ENCODE assay signal across 2 cellular contexts in genomic region chr3:119700269-119700919, GRCh38.
TF ChIP-seq lines count a peak whose summit lies in the region.

No MANE protein-coding gene starts in this region.

TF ChIP-seq in A549, 52 proteins besides CTCF, POLR2A, EP300 and RAD21:
- TF ChIP-seq SMC3 (IDR thresholded peaks at IDR 0.05) = no peak
- TF ChIP-seq JUNB (IDR thresholded peaks at IDR 0.05) = no peak
- TF ChIP-seq, protein P1, sequence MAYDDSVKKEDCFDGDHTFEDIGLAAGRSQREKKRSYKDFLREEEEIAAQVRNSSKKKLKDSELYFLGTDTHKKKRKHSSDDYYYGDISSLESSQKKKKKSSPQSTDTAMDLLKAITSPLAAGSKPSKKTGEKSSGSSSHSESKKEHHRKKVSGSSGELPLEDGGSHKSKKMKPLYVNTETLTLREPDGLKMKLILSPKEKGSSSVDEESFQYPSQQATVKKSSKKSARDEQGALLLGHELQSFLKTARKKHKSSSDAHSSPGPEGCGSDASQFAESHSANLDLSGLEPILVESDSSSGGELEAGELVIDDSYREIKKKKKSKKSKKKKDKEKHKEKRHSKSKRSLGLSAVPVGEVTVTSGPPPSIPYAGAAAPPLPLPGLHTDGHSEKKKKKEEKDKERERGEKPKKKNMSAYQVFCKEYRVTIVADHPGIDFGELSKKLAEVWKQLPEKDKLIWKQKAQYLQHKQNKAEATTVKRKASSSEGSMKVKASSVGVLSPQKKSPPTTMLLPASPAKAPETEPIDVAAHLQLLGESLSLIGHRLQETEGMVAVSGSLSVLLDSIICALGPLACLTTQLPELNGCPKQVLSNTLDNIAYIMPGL (CRISPR knock-in tag; IDR thresholded peaks at IDR 0.05; ENCODE audit: borderline replicate concordance) = no peak
- no peak for TF ChIP-seq KDM5A (IDR thresholded peaks at IDR 0.05)
- TF ChIP-seq FOSL2 (IDR thresholded peaks at IDR 0.05) = no peak
- TF ChIP-seq FOSL2 (CRISPR knock-in tag; IDR thresholded peaks at IDR 0.05) = peak; percentile 69
- no peak for TF ChIP-seq HOXB5 (CRISPR knock-in tag; IDR thresholded peaks at IDR 0.05)
- TF ChIP-seq, protein P2, sequence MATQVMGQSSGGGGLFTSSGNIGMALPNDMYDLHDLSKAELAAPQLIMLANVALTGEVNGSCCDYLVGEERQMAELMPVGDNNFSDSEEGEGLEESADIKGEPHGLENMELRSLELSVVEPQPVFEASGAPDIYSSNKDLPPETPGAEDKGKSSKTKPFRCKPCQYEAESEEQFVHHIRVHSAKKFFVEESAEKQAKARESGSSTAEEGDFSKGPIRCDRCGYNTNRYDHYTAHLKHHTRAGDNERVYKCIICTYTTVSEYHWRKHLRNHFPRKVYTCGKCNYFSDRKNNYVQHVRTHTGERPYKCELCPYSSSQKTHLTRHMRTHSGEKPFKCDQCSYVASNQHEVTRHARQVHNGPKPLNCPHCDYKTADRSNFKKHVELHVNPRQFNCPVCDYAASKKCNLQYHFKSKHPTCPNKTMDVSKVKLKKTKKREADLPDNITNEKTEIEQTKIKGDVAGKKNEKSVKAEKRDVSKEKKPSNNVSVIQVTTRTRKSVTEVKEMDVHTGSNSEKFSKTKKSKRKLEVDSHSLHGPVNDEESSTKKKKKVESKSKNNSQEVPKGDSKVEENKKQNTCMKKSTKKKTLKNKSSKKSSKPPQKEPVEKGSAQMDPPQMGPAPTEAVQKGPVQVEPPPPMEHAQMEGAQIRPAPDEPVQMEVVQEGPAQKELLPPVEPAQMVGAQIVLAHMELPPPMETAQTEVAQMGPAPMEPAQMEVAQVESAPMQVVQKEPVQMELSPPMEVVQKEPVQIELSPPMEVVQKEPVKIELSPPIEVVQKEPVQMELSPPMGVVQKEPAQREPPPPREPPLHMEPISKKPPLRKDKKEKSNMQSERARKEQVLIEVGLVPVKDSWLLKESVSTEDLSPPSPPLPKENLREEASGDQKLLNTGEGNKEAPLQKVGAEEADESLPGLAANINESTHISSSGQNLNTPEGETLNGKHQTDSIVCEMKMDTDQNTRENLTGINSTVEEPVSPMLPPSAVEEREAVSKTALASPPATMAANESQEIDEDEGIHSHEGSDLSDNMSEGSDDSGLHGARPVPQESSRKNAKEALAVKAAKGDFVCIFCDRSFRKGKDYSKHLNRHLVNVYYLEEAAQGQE (IDR thresholded peaks at IDR 0.05) = no peak
- no peak for TF ChIP-seq KDM1A (IDR thresholded peaks at IDR 0.05; ENCODE audit: low read depth)

TF ChIP-seq in GM12878, 131 proteins besides CTCF, POLR2A, EP300 and RAD21 (continues in another document):
- peak; percentile 93 for TF ChIP-seq IKZF1 (conservative IDR thresholded peaks at IDR 0.05)
- peak; percentile 70 for TF ChIP-seq SPI1 (IDR thresholded peaks at IDR 0.05; ENCODE audit: borderline replicate concordance, insufficient read depth, low read depth, low read length)
- TF ChIP-seq ZNF24 (IDR thresholded peaks at IDR 0.05) = no peak
- TF ChIP-seq CREB1 (IDR thresholded peaks at IDR 0.05; ENCODE audit: low read depth) = 0 out of 2 replicates have a peak, but pooled peaks have one; percentile 35
- peak; percentile 80 for TF ChIP-seq FOXM1 (IDR thresholded peaks at IDR 0.05; ENCODE audit: low read depth, low read length)
- TF ChIP-seq MLLT1 (IDR thresholded peaks at IDR 0.05) = peak; percentile 25; the same call in 1 of the 2 replicates
- TF ChIP-seq BCL11A (IDR thresholded peaks at IDR 0.05; ENCODE audit: low read depth, low read length) = peak; percentile 78
- TF ChIP-seq CREM (IDR thresholded peaks at IDR 0.05; ENCODE audit: low read depth) = peak; percentile 53; the same call in 1 of the 2 replicates
- no peak for TF ChIP-seq MAX (IDR thresholded peaks at IDR 0.05; ENCODE audit: low read depth, low read length)
- peak; percentile 69 for TF ChIP-seq BMI1 (IDR thresholded peaks at IDR 0.05; ENCODE audit: borderline replicate concordance)
- TF ChIP-seq, protein P3, sequence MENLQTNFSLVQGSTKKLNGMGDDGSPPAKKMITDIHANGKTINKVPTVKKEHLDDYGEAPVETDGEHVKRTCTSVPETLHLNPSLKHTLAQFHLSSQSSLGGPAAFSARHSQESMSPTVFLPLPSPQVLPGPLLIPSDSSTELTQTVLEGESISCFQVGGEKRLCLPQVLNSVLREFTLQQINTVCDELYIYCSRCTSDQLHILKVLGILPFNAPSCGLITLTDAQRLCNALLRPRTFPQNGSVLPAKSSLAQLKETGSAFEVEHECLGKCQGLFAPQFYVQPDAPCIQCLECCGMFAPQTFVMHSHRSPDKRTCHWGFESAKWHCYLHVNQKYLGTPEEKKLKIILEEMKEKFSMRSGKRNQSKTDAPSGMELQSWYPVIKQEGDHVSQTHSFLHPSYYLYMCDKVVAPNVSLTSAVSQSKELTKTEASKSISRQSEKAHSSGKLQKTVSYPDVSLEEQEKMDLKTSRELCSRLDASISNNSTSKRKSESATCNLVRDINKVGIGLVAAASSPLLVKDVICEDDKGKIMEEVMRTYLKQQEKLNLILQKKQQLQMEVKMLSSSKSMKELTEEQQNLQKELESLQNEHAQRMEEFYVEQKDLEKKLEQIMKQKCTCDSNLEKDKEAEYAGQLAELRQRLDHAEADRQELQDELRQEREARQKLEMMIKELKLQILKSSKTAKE (IDR thresholded peaks at IDR 0.05; ENCODE audit: low read depth, poor library complexity, severe bottlenecking) = peak; percentile 84
- no peak for TF ChIP-seq USF2 (IDR thresholded peaks at IDR 0.05; ENCODE audit: borderline replicate concordance, low read depth, low read length)
- TF ChIP-seq, protein P4, sequence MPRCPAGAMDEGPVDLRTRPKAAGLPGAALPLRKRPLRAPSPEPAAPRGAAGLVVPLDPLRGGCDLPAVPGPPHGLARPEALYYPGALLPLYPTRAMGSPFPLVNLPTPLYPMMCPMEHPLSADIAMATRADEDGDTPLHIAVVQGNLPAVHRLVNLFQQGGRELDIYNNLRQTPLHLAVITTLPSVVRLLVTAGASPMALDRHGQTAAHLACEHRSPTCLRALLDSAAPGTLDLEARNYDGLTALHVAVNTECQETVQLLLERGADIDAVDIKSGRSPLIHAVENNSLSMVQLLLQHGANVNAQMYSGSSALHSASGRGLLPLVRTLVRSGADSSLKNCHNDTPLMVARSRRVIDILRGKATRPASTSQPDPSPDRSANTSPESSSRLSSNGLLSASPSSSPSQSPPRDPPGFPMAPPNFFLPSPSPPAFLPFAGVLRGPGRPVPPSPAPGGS (IDR thresholded peaks at IDR 0.05; ENCODE audit: borderline replicate concordance, insufficient read depth, low read depth, low read length, poor library complexity, severe bottlenecking) = peak; percentile 83
- peak; percentile 93 for TF ChIP-seq BACH1 (IDR thresholded peaks at IDR 0.05; ENCODE audit: borderline replicate concordance)
- peak; percentile 54; the same call in 1 of the 2 replicates for TF ChIP-seq ATF2 (IDR thresholded peaks at IDR 0.05; ENCODE audit: low read length)
- no peak for TF ChIP-seq CHD1 (IDR thresholded peaks at IDR 0.05; ENCODE audit: low read depth, low read length)
- peak; percentile 77; the same call in 1 of the 2 replicates for TF ChIP-seq MTA3 (IDR thresholded peaks at IDR 0.05; ENCODE audit: borderline replicate concordance, low read length)
- TF ChIP-seq CBFB (IDR thresholded peaks at IDR 0.05; ENCODE audit: low read depth) = 0 out of 2 replicates have a peak, but pooled peaks have one; percentile 13
- TF ChIP-seq HDGF (IDR thresholded peaks at IDR 0.05) = peak; percentile 58; the same call in 1 of the 2 replicates
- TF ChIP-seq, protein P5, sequence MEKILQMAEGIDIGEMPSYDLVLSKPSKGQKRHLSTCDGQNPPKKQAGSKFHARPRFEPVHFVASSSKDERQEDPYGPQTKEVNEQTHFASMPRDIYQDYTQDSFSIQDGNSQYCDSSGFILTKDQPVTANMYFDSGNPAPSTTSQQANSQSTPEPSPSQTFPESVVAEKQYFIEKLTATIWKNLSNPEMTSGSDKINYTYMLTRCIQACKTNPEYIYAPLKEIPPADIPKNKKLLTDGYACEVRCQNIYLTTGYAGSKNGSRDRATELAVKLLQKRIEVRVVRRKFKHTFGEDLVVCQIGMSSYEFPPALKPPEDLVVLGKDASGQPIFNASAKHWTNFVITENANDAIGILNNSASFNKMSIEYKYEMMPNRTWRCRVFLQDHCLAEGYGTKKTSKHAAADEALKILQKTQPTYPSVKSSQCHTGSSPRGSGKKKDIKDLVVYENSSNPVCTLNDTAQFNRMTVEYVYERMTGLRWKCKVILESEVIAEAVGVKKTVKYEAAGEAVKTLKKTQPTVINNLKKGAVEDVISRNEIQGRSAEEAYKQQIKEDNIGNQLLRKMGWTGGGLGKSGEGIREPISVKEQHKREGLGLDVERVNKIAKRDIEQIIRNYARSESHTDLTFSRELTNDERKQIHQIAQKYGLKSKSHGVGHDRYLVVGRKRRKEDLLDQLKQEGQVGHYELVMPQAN (conservative IDR thresholded peaks at IDR 0.05) = 0 out of 2 replicates have a peak, but pooled peaks have one; percentile 13
- peak; percentile 62; the same call in 1 of the 2 replicates for TF ChIP-seq MEF2A (IDR thresholded peaks at IDR 0.05; ENCODE audit: insufficient read depth, low read depth, low read length)
- TF ChIP-seq, protein P6, sequence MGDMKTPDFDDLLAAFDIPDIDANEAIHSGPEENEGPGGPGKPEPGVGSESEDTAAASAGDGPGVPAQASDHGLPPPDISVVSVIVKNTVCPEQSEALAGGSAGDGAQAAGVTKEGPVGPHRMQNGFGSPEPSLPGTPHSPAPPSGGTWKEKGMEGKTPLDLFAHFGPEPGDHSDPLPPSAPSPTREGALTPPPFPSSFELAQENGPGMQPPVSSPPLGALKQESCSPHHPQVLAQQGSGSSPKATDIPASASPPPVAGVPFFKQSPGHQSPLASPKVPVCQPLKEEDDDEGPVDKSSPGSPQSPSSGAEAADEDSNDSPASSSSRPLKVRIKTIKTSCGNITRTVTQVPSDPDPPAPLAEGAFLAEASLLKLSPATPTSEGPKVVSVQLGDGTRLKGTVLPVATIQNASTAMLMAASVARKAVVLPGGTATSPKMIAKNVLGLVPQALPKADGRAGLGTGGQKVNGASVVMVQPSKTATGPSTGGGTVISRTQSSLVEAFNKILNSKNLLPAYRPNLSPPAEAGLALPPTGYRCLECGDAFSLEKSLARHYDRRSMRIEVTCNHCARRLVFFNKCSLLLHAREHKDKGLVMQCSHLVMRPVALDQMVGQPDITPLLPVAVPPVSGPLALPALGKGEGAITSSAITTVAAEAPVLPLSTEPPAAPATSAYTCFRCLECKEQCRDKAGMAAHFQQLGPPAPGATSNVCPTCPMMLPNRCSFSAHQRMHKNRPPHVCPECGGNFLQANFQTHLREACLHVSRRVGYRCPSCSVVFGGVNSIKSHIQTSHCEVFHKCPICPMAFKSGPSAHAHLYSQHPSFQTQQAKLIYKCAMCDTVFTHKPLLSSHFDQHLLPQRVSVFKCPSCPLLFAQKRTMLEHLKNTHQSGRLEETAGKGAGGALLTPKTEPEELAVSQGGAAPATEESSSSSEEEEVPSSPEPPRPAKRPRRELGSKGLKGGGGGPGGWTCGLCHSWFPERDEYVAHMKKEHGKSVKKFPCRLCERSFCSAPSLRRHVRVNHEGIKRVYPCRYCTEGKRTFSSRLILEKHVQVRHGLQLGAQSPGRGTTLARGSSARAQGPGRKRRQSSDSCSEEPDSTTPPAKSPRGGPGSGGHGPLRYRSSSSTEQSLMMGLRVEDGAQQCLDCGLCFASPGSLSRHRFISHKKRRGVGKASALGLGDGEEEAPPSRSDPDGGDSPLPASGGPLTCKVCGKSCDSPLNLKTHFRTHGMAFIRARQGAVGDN (IDR thresholded peaks at IDR 0.05) = peak; percentile 83
- peak; percentile 69 for TF ChIP-seq RUNX3 (IDR thresholded peaks at IDR 0.05; ENCODE audit: low read length)
- no peak for TF ChIP-seq SIN3A (IDR thresholded peaks at IDR 0.05; ENCODE audit: low read depth, low read length)
- TF ChIP-seq IKZF2 (IDR thresholded peaks at IDR 0.05) = peak; percentile 89 to 92
- TF ChIP-seq NR2C1 (IDR thresholded peaks at IDR 0.05) = no peak
- peak; percentile 75 for TF ChIP-seq EED (IDR thresholded peaks at IDR 0.05; ENCODE audit: low read depth)
- no peak for TF ChIP-seq SUPT20H (IDR thresholded peaks at IDR 0.05; ENCODE audit: borderline replicate concordance, control insufficient read depth, low read depth, low read length)
- no peak for TF ChIP-seq CBX5 (IDR thresholded peaks at IDR 0.05; ENCODE audit: low read depth)
- TF ChIP-seq NBN (IDR thresholded peaks at IDR 0.05) = peak; percentile 68; the same call in 1 of the 2 replicates
- peak; percentile 91 for TF ChIP-seq IRF4 (IDR thresholded peaks at IDR 0.05; ENCODE audit: low read depth, low read length)
- TF ChIP-seq MTA2 (IDR thresholded peaks at IDR 0.05; ENCODE audit: low read depth) = peak; percentile 91
- TF ChIP-seq BHLHE40 (IDR thresholded peaks at IDR 0.05; ENCODE audit: borderline replicate concordance in 1 of 2, low read depth in 2 of 2, low read length in 1 of 2) = peak in 1 of 2 experiments; percentile 41; a peak in 1 of 4 replicates
- peak; percentile 44 for TF ChIP-seq SMAD1 (IDR thresholded peaks at IDR 0.05; ENCODE audit: low read depth, partially characterized antibody)
